ENCODE assay signal across 10 cellular contexts in genomic region chr1:1847061-1847460, GRCh38. TPM values are rescaled to one million over a fixed set of nuclear protein-coding genes. Genes with fewer than 3 reads are reported as not detected.
DNase-seq lines count a peak whose midpoint lies in the region; ATAC-seq, FAIRE-seq and TF ChIP-seq lines count a peak whose summit lies in the region.
"Had no signal": no experiment of that assay in that cellular context is flagged by ENCODE, and none has a peak within 500 bp of the region (broad histone marks: within the 10 kb centered on the region; RNA-seq: fewer than 3 reads in every experiment).

No MANE protein-coding gene starts in this region.

- H3K4me3 ChIP-seq in lower lobe of right lung (no peak overlapping the region), stomach (no peak overlapping the region)
- H3K4me3 ChIP-seq: SJSA1 had no signal

- peak; percentile 42 for DNase-seq in NCI-H82 (lab: John Stamatoyannopoulos, UW)
- DNase-seq in lower lobe of right lung, result no peak
- peak; percentile 38 for DNase-seq in stomach
- DNase-seq in NCI-H1417 (lab: John Stamatoyannopoulos, UW), result no peak
- DNase-seq in GM12891 (ENCODE audit: insufficient read length, low spot score), result no peak
- DNase-seq: activated naive CD4-positive, alpha-beta T cell treated with anti-CD3 and anti-CD28 coated beads, Interleukin-2, amount 50 U/mL, for 16 hours had no signal

- no peaks in the 10 kb centered on the region for H3K27me3 Mint-ChIP-seq in brain

- no peaks in the 10 kb centered on the region for H3K9me3 ChIP-seq in lower lobe of right lung
- H3K9me3 ChIP-seq in stomach, result no peaks in the 10 kb centered on the region
- H3K9me3 ChIP-seq: SJSA1 had no signal

- H3K27me3 ChIP-seq in lower lobe of right lung (ENCODE audit: low read depth) (no peaks in the 10 kb centered on the region), stomach (no peaks in the 10 kb centered on the region)
- H3K27me3 ChIP-seq: SJSA1 had no signal

- H3K4me1 ChIP-seq in lower lobe of right lung (peaks cover 58% of the 10 kb centered on the region), stomach (peaks cover 26 to 84% (median 62%) of the 10 kb centered on the region in 4 donors)

- TF ChIP-seq CTCF in brain (conservative IDR thresholded peaks at IDR 0.05) (no peak), lower lobe of right lung (IDR thresholded peaks at IDR 0.05) (no peak), stomach (IDR thresholded peaks at IDR 0.05) (no peak)

- WGBS in stomach, 5 donors, result 14 to 33% (median 19%) methylated on average over 3 of the region's 3 CpGs

- peaks cover 77% of the 10 kb centered on the region for H3K4me1 Mint-ChIP-seq in brain

- intact Hi-C loops in lower lobe of right lung (cut with DNase I) (no loop called here), stomach (cut with DNase I; ENCODE audit: low total_unique reads) (no loop called here)

- no peaks in the 10 kb centered on the region for H3K9me3 Mint-ChIP-seq in brain

- H3K36me3 Mint-ChIP-seq in brain, result peaks cover 52% of the 10 kb centered on the region

- FAIRE-seq in GM12891 (lab: Jason Lieb, UNC), result no peak

- H3K27ac ChIP-seq in lower lobe of right lung (peak overlapping the region; percentile 51), stomach (peak overlapping the region; percentile 59 to 73 (median 64))
- H3K27ac ChIP-seq: SJSA1 had no signal

- TF ChIP-seq EP300 in stomach (IDR thresholded peaks at IDR 0.05), result no peak

- H3K27ac Mint-ChIP-seq in brain, result peak overlapping the region; percentile 35 to 91 (median 72)

- TF ChIP-seq POLR2A in stomach (IDR thresholded peaks at IDR 0.05) (no peak), GM12891 (IDR thresholded peaks at IDR 0.05; ENCODE audit: low read depth, low read length) (no peak)

- peak overlapping the region in 1 of 5 experiments; percentile 38 for H3K4me3 Mint-ChIP-seq in brain

- ATAC-seq in lower lobe of right lung, result no peak
- ATAC-seq in GM21526 (IDR thresholded peaks at IDR 0.05; ENCODE audit: low FRiP score, unreplicated experiment), result no peak
- no peak for ATAC-seq in GM21786 (IDR thresholded peaks at IDR 0.05; ENCODE audit: unreplicated experiment)

- H3K36me3 ChIP-seq in lower lobe of right lung (no peaks in the 10 kb centered on the region), stomach (no peaks in the 10 kb centered on the region)

TF ChIP-seq in GM12891, 5 proteins besides CTCF, POLR2A, EP300 and RAD21:
- TF ChIP-seq POLR2AphosphoS5 (IDR thresholded peaks at IDR 0.05; ENCODE audit: low read depth, low read length) (no peak), TAF1 (IDR thresholded peaks at IDR 0.05; ENCODE audit: low read depth, low read length) (no peak), SPI1 (IDR thresholded peaks at IDR 0.05; ENCODE audit: low read depth, low read length) (no peak), POU2F2 (IDR thresholded peaks at IDR 0.05; ENCODE audit: low read depth, low read length) (no peak), PAX5 (IDR thresholded peaks at IDR 0.05; ENCODE audit: insufficient read depth, low read length, severe bottlenecking) (no peak)

RNA-seq across cellular contexts. Expression of gene GNB1, which starts 43.8 kb away (rescaled TPM):
- polyA plus RNA-seq in brain (ENCODE audit: insufficient read depth, low read depth, low replicate concordance) (689 TPM), stomach (100 to 1,000 TPM in 2 of 3 donors, 10 to 100 TPM in 1; 66.2 to 146 (median 126) TPM)
- total RNA-seq in lower lobe of right lung (341 TPM), stomach (100 to 1,000 TPM in 4 of 5 donors, 10 to 100 TPM in 1; 49.6 to 195 (median 124) TPM)
- polyA plus RNA-seq in GM12891 (2012; ENCODE audit: low read depth, missing spikeins), result 158 TPM

Comparison
In these comparisons a context has a peak if more than half of its experiments do, and no peak if none do; other contexts are left out.
1. DNase-seq: peak in NCI-H82 (single experiment) and stomach (single experiment); none in lower lobe of right lung (single experiment), NCI-H1417 (0 of 3) and GM12891 (single experiment).